ENCODE assay signal across 15 cellular contexts in genomic region chr20:9172908-9173307, GRCh38.
DNase-seq lines count a peak whose midpoint lies in the region; ATAC-seq, FAIRE-seq and TF ChIP-seq lines count a peak whose summit lies in the region.
"Had no signal": no experiment of that assay in that cellular context is flagged by ENCODE, and none has a peak within 500 bp of the region (broad histone marks: within the 10 kb centered on the region; RNA-seq: fewer than 3 reads in every experiment).

No MANE protein-coding gene starts in this region.

- H3K4me2 ChIP-seq in A549 (no peak overlapping the region), GM23248 (ENCODE audit: unreplicated experiment) (no peak overlapping the region)

- H3K4me1 Mint-ChIP-seq in T-helper 2 cell treated with Interferon-gamma antibody and Interleukin-4, amounts not matched to agents 5 μg/mL and 100 μg/mL, for 36 hours (ENCODE audit: low read depth) = no peaks in the 10 kb centered on the region
- no peaks in the 10 kb centered on the region for H3K4me1 Mint-ChIP-seq in activated naive CD8-positive, alpha-beta T cell treated with anti-CD3 and anti-CD28 coated beads for 36 hours
- H3K4me1 Mint-ChIP-seq in natural killer cell = no peaks in the 10 kb centered on the region
- H3K4me1 Mint-ChIP-seq: CD4-positive, CD25-positive, alpha-beta regulatory T cell had no signal

- H3K36me3 Mint-ChIP-seq in T-helper 2 cell treated with Interferon-gamma antibody and Interleukin-4, amounts not matched to agents 5 μg/mL and 100 μg/mL, for 36 hours (ENCODE audit: low read depth) = no peaks in the 10 kb centered on the region
- H3K36me3 Mint-ChIP-seq in activated naive CD8-positive, alpha-beta T cell treated with anti-CD3 and anti-CD28 coated beads for 36 hours = no peaks in the 10 kb centered on the region
- H3K36me3 Mint-ChIP-seq in natural killer cell = no peaks in the 10 kb centered on the region
- H3K36me3 Mint-ChIP-seq: CD4-positive, CD25-positive, alpha-beta regulatory T cell had no signal

- no peak overlapping the region for H2AFZ ChIP-seq in GM23248

- H3K27me3 Mint-ChIP-seq in T-helper 2 cell treated with Interferon-gamma antibody and Interleukin-4, amounts not matched to agents 5 μg/mL and 100 μg/mL, for 36 hours (ENCODE audit: low read depth) = no peaks in the 10 kb centered on the region
- no peaks in the 10 kb centered on the region for H3K27me3 Mint-ChIP-seq in activated naive CD8-positive, alpha-beta T cell treated with anti-CD3 and anti-CD28 coated beads for 36 hours
- H3K27me3 Mint-ChIP-seq in natural killer cell (ENCODE audit: low read depth in 2 of 2) = no peaks in the 10 kb centered on the region
- H3K27me3 Mint-ChIP-seq: CD4-positive, CD25-positive, alpha-beta regulatory T cell had no signal

- no peaks in the 10 kb centered on the region for H3F3A ChIP-seq in GM23248 (ENCODE audit: insufficient read depth)

- no peaks in the 10 kb centered on the region for H3K9me2 ChIP-seq in GM23248 (ENCODE audit: insufficient read depth)

- H4K20me1 ChIP-seq in GM23248 (ENCODE audit: insufficient read depth) = no peaks in the 10 kb centered on the region

- peak; percentile 72 for FAIRE-seq in A549 (lab: Jason Lieb, UNC)

- in situ Hi-C loops in GM23248 (cut with MboI) = no loop called here

- H3K27ac ChIP-seq in A549 (no peak overlapping the region; a peak in 1 of 6 replicates), GM23248 (no peak overlapping the region), WERI-Rb-1 (no peak overlapping the region), heart left ventricle (peak overlapping the region in 1 of 12 donors; percentile 13)

- intact Hi-C loops in heart left ventricle (cut with DNase I) = loop anchor here in 9 of 10 donors (5.0 to 10.0 kb wide), 6 partner anchors 76 to 378 kb away; no protein-coding TSS in a partner anchor
- intact Hi-C loops in natural killer cell (cut with micrococcal nuclease) = no loop called here

- peaks cover 16% of the 10 kb centered on the region for H3K4me1 ChIP-seq in A549
- H3K4me1 ChIP-seq in GM23248 (ENCODE audit: insufficient read depth) = no peaks in the 10 kb centered on the region
- H3K4me1 ChIP-seq in heart left ventricle = peaks cover 0 to 34% (median 20%) of the 10 kb centered on the region in 12 donors

- no peaks in the 10 kb centered on the region for H3K79me2 ChIP-seq in GM23248 (ENCODE audit: insufficient read depth)

- 94% methylated on average over 2 of the region's 2 CpGs for WGBS in A549 (ENCODE audit: missing lambda C conversion rate)
- 46 to 48% methylated on average over 2 of the region's 2 CpGs for WGBS in GM23248 (ENCODE audit: low coverage in 1 of 2, low lambda C conversion rate in 2 of 2, missing lambda C conversion rate in 2 of 2), 2 experiments
- WGBS in heart left ventricle, 4 donors = 65 to 71% (median 67%) methylated on average over 2 of the region's 2 CpGs

- no peak overlapping the region for H3K4me3 Mint-ChIP-seq in T-helper 2 cell treated with Interferon-gamma antibody and Interleukin-4, amounts not matched to agents 5 μg/mL and 100 μg/mL, for 36 hours
- H3K4me3 Mint-ChIP-seq in activated naive CD8-positive, alpha-beta T cell treated with anti-CD3 and anti-CD28 coated beads for 36 hours = no peak overlapping the region
- H3K4me3 Mint-ChIP-seq in natural killer cell = no peak overlapping the region
- H3K4me3 Mint-ChIP-seq: CD4-positive, CD25-positive, alpha-beta regulatory T cell had no signal

- TF ChIP-seq RAD21 in A549 (conservative IDR thresholded peaks at IDR 0.05 in 1 of 2, IDR thresholded peaks at IDR 0.05 in 1 of 2) = peak; percentile 41 to 51; a peak in 4 of 5 replicates

- H3K27ac Mint-ChIP-seq in T-helper 2 cell treated with Interferon-gamma antibody and Interleukin-4, amounts not matched to agents 5 μg/mL and 100 μg/mL, for 36 hours = no peak overlapping the region
- no peak overlapping the region for H3K27ac Mint-ChIP-seq in activated naive CD8-positive, alpha-beta T cell treated with anti-CD3 and anti-CD28 coated beads for 36 hours
- H3K27ac Mint-ChIP-seq in natural killer cell = no peak overlapping the region
- H3K27ac Mint-ChIP-seq: CD4-positive, CD25-positive, alpha-beta regulatory T cell had no signal

- H3K9me3 Mint-ChIP-seq in T-helper 2 cell treated with Interferon-gamma antibody and Interleukin-4, amounts not matched to agents 5 μg/mL and 100 μg/mL, for 36 hours = no peaks in the 10 kb centered on the region
- no peaks in the 10 kb centered on the region for H3K9me3 Mint-ChIP-seq in activated naive CD8-positive, alpha-beta T cell treated with anti-CD3 and anti-CD28 coated beads for 36 hours
- H3K9me3 Mint-ChIP-seq in natural killer cell = peaks cover 0 to 5% of the 10 kb centered on the region in 2 donors

- ATAC-seq in A549 (peak in 1 of 2 experiments; percentile 68; a peak in 3 of 6 replicates), heart left ventricle (peak in 3 of 4 donors; percentile 55 to 65 (median 64)), natural killer cell (no peak)

- TF ChIP-seq CTCF in A549 (IDR thresholded peaks at IDR 0.05) (no peak; the same call in 1 of the 3 replicates), WERI-Rb-1 (IDR thresholded peaks at IDR 0.05; ENCODE audit: low read depth, low read length) (peak; percentile 27; the same call in 1 of the 2 replicates), heart left ventricle (IDR thresholded peaks at IDR 0.05) (peak in 11 of 12 donors; percentile 20 to 66 (median 44)), natural killer cell (IDR thresholded peaks at IDR 0.05) (no peak)

- no peaks in the 10 kb centered on the region for H3K9me3 ChIP-seq in A549
- no peaks in the 10 kb centered on the region for H3K9me3 ChIP-seq in GM23248 (ENCODE audit: low read depth)
- no peaks in the 10 kb centered on the region for H3K9me3 ChIP-seq in WERI-Rb-1 (ENCODE audit: severe bottlenecking)
- no peaks in the 10 kb centered on the region for H3K9me3 ChIP-seq in heart left ventricle

- H3K27me3 ChIP-seq in GM23248 (replicated peaks; ENCODE audit: insufficient read depth) (no peaks in the 10 kb centered on the region), WERI-Rb-1 (ENCODE audit: insufficient read depth, low read depth, severe bottlenecking) (no peaks in the 10 kb centered on the region), heart left ventricle (no peaks in the 10 kb centered on the region)

- DNase-seq in A549 (ENCODE audit: low read depth in 1 of 2, low spot score in 1 of 2) (peak in 1 of 2 experiments; percentile 34), GM23248 (peak; percentile 6), WERI-Rb-1 (no peak), heart left ventricle (no peak), natural killer cell (no peak)
- DNase-seq in T-helper 2 cell treated with Interferon-gamma antibody and Interleukin-4, amounts not matched to agents 5 μg/mL and 100 μg/mL, for 36 hours (ENCODE audit: low spot score) = no peak
- no peak for DNase-seq in activated CD4-positive, alpha-beta T cell treated with anti-CD3 and anti-CD28 coated beads, Interleukin-2, amount 50 U/mL, for 1 hour
- DNase-seq in activated naive CD8-positive, alpha-beta T cell treated with anti-CD3 and anti-CD28 coated beads for 36 hours = no peak
- DNase-seq: activated CD4-positive, CD25-positive, alpha-beta regulatory T cell treated with anti-CD3 and anti-CD28 coated beads, Interleukin-2, amount 50 U/mL, for 72 hours; activated effector memory CD4-positive, alpha-beta T cell treated with anti-CD3 and anti-CD28 coated beads, Interleukin-2, amount 50 U/mL, for 16 hours; CD4-positive, CD25-positive, alpha-beta regulatory T cell; glutamatergic neuron; KBM-7; NCI-H345; right cardiac atrium had no signal

- H3K36me3 ChIP-seq in GM23248 (ENCODE audit: low read depth) = no peaks in the 10 kb centered on the region
- no peaks in the 10 kb centered on the region for H3K36me3 ChIP-seq in WERI-Rb-1
- no peaks in the 10 kb centered on the region for H3K36me3 ChIP-seq in heart left ventricle

- CTCF ChIA-PET in A549 (lab: Yijun Ruan, JAX) = interaction anchor here (0.6 to 1.5 kb wide), 3 partner anchors 20 to 540 kb away, joined by 3 read pairs; no protein-coding TSS in a partner anchor

- no peak overlapping the region for H3K9ac ChIP-seq in GM23248

- POLR2A ChIA-PET in A549 (lab: Yijun Ruan, JAX) = no interaction called here

- no peak for TF ChIP-seq POLR2A in A549 (IDR thresholded peaks at IDR 0.05; ENCODE audit: low read length)
- TF ChIP-seq POLR2A in heart left ventricle (IDR thresholded peaks at IDR 0.05) = no peak

- no peak for TF ChIP-seq EP300 in A549 (IDR thresholded peaks at IDR 0.05)

- H3K4me3 ChIP-seq in A549 (no peak overlapping the region), GM23248 (no peak overlapping the region), WERI-Rb-1 (ENCODE audit: low read depth, low read length) (no peak overlapping the region), heart left ventricle (no peak overlapping the region)

TF ChIP-seq in A549, 52 proteins besides CTCF, POLR2A, EP300 and RAD21:
- TF ChIP-seq RNF2 (IDR thresholded peaks at IDR 0.05; ENCODE audit: borderline replicate concordance, low read depth) (no peak), SMC3 (IDR thresholded peaks at IDR 0.05) (peak; percentile 43; the same call in 2 of the 3 replicates)

Comparison
In these comparisons a context has a peak if more than half of its experiments do, and no peak if none do; other contexts are left out.
1. ATAC-seq: peak in heart left ventricle (3 of 4); none in natural killer cell (0 of 3).
2. CTCF ChIP-seq: peak in WERI-Rb-1 (single experiment) and heart left ventricle (11 of 12); none in A549 (single experiment) and natural killer cell (single experiment).